Comparison of ENCODE assay signal across 8 cellular contexts in genomic region chr13:113585828-113586355, GRCh38. TPM values are rescaled to one million over a fixed set of nuclear protein-coding genes. Genes with fewer than 3 reads are reported as not detected.
A peak's percentile ranks its signal among the peaks of the same experiment; 100 is the strongest.
DNase-seq lines count a peak whose midpoint lies in the region; ATAC-seq and TF ChIP-seq lines count a peak whose summit lies in the region.

No MANE protein-coding gene starts in this region.

- H4K20me1 ChIP-seq in BLaER1 (peaks cover 57% of the 10 kb centered on the region), mammary epithelial cell (ENCODE audit: insufficient read depth, low read length) (no peaks in the 10 kb centered on the region)

- no peak for TF ChIP-seq CTCF in mammary epithelial cell (conservative IDR thresholded peaks at IDR 0.05 in 1 of 2, IDR thresholded peaks at IDR 0.05 in 1 of 2; ENCODE audit: extremely low read depth in 1 of 2, insufficient read depth in 1 of 2, low read depth in 1 of 2, low read length in 2 of 2)

- H3K9ac ChIP-seq in BLaER1 (peak overlapping the region; percentile 87), mammary epithelial cell (ENCODE audit: insufficient read depth, low read length) (peak overlapping the region; percentile 53)

- H3K9me3 ChIP-seq in BLaER1: no peaks in the 10 kb centered on the region
- no peaks in the 10 kb centered on the region for H3K9me3 ChIP-seq in KOPT-K1 (ENCODE audit: insufficient read depth, low read length, poor library complexity, severe bottlenecking)
- no peaks in the 10 kb centered on the region for H3K9me3 ChIP-seq in mammary epithelial cell (replicated peaks; ENCODE audit: insufficient read depth, low read length)
- H3K9me3 ChIP-seq in muscle layer of duodenum (ENCODE audit: control insufficient read depth in 1 of 2, low read length in 2 of 2): no peaks in the 10 kb centered on the region

- H3K36me3 ChIP-seq in BLaER1 (peaks cover 44% of the 10 kb centered on the region), KOPT-K1 (ENCODE audit: insufficient read depth, low read length) (peaks cover 49% of the 10 kb centered on the region), mammary epithelial cell (ENCODE audit: insufficient read depth, low read length) (peaks cover 14% of the 10 kb centered on the region), muscle layer of duodenum (ENCODE audit: control insufficient read depth in 1 of 2, insufficient read depth in 2 of 2, low read length in 2 of 2) (peaks cover 6 to 7% of the 10 kb centered on the region in 2 donors)

- peak overlapping the region; percentile 98 for H3K4me2 ChIP-seq in BLaER1
- peak overlapping the region; percentile 82 for H3K4me2 ChIP-seq in mammary epithelial cell (ENCODE audit: insufficient read depth, low read depth, low read length)

- DNase-seq in mammary epithelial cell (no peak), HuH-7 (ENCODE audit: low spot score) (no peak), KBM-7 (no peak), NCI-H1092 treated with DMSO at 0.1 percent for 48 hours (lab: John Stamatoyannopoulos, UW) (no peak)

- H3K4me1 ChIP-seq in BLaER1 (peaks cover 40% of the 10 kb centered on the region), mammary epithelial cell (ENCODE audit: insufficient read depth, low read length) (peaks cover 15% of the 10 kb centered on the region), muscle layer of duodenum (ENCODE audit: control insufficient read depth in 1 of 2, insufficient read depth in 2 of 2, low read length in 2 of 2) (peaks cover 0 to 7% of the 10 kb centered on the region in 2 donors)

- H3K27me3 ChIP-seq in BLaER1 (no peaks in the 10 kb centered on the region), mammary epithelial cell (ENCODE audit: insufficient read depth, low read length) (no peaks in the 10 kb centered on the region), muscle layer of duodenum (ENCODE audit: low read depth, low read length) (no peaks in the 10 kb centered on the region)

- H3K27ac ChIP-seq in BLaER1 (peak overlapping the region; percentile 91; the same call in 1 of the 2 replicates), KOPT-K1 (ENCODE audit: low read depth, low read length, poor library complexity, severe bottlenecking) (peak overlapping the region; percentile 84), mammary epithelial cell (ENCODE audit: insufficient read depth, low read depth, low read length) (peak overlapping the region; percentile 10), muscle layer of duodenum (ENCODE audit: low read length) (no peak overlapping the region)

- ATAC-seq in HG03442 (IDR thresholded peaks at IDR 0.05; ENCODE audit: unreplicated experiment): no peak

- 69% methylated on average over 11 of the region's 11 CpGs for WGBS in mammary epithelial cell (ENCODE audit: low coverage, missing lambda C conversion rate)

- H2AFZ ChIP-seq in mammary epithelial cell (ENCODE audit: low read depth, low read length): no peak overlapping the region

- in situ Hi-C loops in mammary epithelial cell (cut with MboI; ENCODE audit: low sequenced_read_pairs in 2 of 2): no loop called here
- in situ Hi-C loops in KBM-7 (cut with MboI; ENCODE audit: low pct_unique_long_range_greater_than_20kb, low sequenced_read_pairs): no loop called here

- intact Hi-C loops in mammary epithelial cell (cut with micrococcal nuclease): no loop called here

- CTCF ChIA-PET in mammary epithelial cell (lab: Charles Lee; ENCODE audit: low non-redundant PET): no interaction called here

- BruUV-seq in mammary epithelial cell (replicated peaks; lab: Mats Ljungman, UMichigan): TSS peak; percentile 58

- dilution Hi-C loops in mammary epithelial cell (cut with HindIII; ENCODE audit: low sequenced_read_pairs): no loop called here

- peaks cover 57% of the 10 kb centered on the region for H3K79me2 ChIP-seq in mammary epithelial cell (ENCODE audit: insufficient read depth, low read length)

- H3K4me3 ChIP-seq in BLaER1 (peak overlapping the region; percentile 89), mammary epithelial cell (replicated peaks in 1 of 3; ENCODE audit: insufficient read depth in 1 of 3, low read depth in 2 of 3, low read length in 3 of 3) (peak overlapping the region; percentile 53 to 68 (median 59)), muscle layer of duodenum (ENCODE audit: low read depth in 1 of 2, low read length in 2 of 2) (peak overlapping the region; percentile 44 to 72)

RNA-seq across cellular contexts. Expression of gene TFDP1, which starts 1.3 kb away (rescaled TPM):
- 100 to 1,000 TPM in 1 of 2 donors, 10 to 100 TPM in 1; 57.8 to 115 TPM for total RNA-seq in mammary epithelial cell
- 136 TPM for polyA plus RNA-seq in mammary epithelial cell
- polyA minus RNA-seq in mammary epithelial cell: 112 TPM
